In the genomic region with DNA sequence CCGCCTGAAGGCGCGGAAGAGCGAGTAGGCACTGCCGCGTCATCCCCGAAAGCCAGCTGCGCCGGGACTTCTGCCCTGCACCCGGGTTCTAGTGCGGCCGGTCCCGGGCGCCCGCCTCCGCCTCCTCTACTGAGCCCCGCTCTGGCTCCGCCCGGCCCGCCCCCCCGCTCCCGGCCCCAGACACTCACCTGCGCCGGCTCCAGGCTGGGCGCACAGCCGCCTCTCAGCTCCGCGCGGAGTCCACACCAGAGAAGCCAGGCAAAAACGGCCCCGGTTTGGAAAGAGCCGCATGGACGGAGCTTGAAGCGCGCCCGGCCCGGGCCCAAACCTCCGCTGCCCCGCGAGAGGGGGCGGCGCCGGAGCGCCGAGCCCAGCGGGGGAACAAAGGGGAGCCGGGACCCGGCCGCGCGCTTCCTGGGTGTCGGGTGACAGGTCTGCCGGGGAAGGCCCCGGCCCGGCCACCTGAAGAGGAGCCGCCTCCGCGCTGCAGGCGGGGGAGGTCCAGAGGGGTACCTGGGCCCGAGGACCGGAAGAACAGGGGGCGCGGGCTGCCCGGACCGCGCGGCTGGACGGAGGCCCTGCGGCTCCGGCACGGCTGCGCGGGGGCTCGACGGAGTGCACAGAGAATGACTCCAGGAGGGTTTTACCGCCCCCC, we compare ENCODE assay signal across 1 cellular context.
TF ChIP-seq lines count a peak whose summit lies in the region.

No MANE protein-coding gene starts in this region.

TF ChIP-seq in HepG2, 621 proteins besides CTCF, POLR2A, EP300 and RAD21 (continued from another document):
- TF ChIP-seq, protein P1, sequence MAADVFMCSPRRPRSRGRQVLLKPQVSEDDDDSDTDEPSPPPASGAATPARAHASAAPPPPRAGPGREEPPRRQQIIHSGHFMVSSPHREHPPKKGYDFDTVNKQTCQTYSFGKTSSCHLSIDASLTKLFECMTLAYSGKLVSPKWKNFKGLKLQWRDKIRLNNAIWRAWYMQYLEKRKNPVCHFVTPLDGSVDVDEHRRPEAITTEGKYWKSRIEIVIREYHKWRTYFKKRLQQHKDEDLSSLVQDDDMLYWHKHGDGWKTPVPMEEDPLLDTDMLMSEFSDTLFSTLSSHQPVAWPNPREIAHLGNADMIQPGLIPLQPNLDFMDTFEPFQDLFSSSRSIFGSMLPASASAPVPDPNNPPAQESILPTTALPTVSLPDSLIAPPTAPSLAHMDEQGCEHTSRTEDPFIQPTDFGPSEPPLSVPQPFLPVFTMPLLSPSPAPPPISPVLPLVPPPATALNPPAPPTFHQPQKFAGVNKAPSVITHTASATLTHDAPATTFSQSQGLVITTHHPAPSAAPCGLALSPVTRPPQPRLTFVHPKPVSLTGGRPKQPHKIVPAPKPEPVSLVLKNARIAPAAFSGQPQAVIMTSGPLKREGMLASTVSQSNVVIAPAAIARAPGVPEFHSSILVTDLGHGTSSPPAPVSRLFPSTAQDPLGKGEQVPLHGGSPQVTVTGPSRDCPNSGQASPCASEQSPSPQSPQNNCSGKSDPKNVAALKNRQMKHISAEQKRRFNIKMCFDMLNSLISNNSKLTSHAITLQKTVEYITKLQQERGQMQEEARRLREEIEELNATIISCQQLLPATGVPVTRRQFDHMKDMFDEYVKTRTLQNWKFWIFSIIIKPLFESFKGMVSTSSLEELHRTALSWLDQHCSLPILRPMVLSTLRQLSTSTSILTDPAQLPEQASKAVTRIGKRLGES (CRISPR knock-in tag; IDR thresholded peaks at IDR 0.05; ENCODE audit: borderline replicate concordance), result no peak
- TF ChIP-seq ZNF777 (CRISPR knock-in tag; IDR thresholded peaks at IDR 0.05), result peak; percentile 82
- TF ChIP-seq, protein P2, sequence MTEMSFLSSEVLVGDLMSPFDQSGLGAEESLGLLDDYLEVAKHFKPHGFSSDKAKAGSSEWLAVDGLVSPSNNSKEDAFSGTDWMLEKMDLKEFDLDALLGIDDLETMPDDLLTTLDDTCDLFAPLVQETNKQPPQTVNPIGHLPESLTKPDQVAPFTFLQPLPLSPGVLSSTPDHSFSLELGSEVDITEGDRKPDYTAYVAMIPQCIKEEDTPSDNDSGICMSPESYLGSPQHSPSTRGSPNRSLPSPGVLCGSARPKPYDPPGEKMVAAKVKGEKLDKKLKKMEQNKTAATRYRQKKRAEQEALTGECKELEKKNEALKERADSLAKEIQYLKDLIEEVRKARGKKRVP (CRISPR knock-in tag; IDR thresholded peaks at IDR 0.05), result 0 out of 4 replicates have a peak, but pooled peaks of 1 of the 2 experiments have one; percentile 20
- peak; percentile 78 for TF ChIP-seq ZSCAN29 (CRISPR knock-in tag; conservative IDR thresholded peaks at IDR 0.05)
- TF ChIP-seq ZEB1 (IDR thresholded peaks at IDR 0.05; ENCODE audit: insufficient replicate concordance, low read depth), result no peak
- TF ChIP-seq ZC3H13 (CRISPR knock-in tag; IDR thresholded peaks at IDR 0.05), result 0 out of 2 replicates have a peak, but pooled peaks have one; percentile 27
- peak; percentile 21; the same call in 1 of the 2 replicates for TF ChIP-seq POLR2AphosphoS5 (IDR thresholded peaks at IDR 0.05; ENCODE audit: low read depth, low read length)
- 0 out of 2 replicates have a peak, but pooled peaks have one; percentile 10 for TF ChIP-seq ETV5 (CRISPR knock-in tag; IDR thresholded peaks at IDR 0.05; ENCODE audit: borderline replicate concordance)
- TF ChIP-seq HES4 (CRISPR knock-in tag; IDR thresholded peaks at IDR 0.05; ENCODE audit: borderline replicate concordance), result peak; percentile 24; the same call in 1 of the 2 replicates
- 0 out of 2 replicates have a peak, but pooled peaks have one; percentile 3 for TF ChIP-seq ZNF547 (CRISPR knock-in tag; IDR thresholded peaks at IDR 0.05)
- TF ChIP-seq ZNF749 (CRISPR knock-in tag; IDR thresholded peaks at IDR 0.05; ENCODE audit: borderline replicate concordance), result 0 out of 2 replicates have a peak, but pooled peaks have one; percentile 2
- 0 out of 2 replicates have a peak, but pooled peaks have one; percentile 26 for TF ChIP-seq TCF7 (IDR thresholded peaks at IDR 0.05; ENCODE audit: low read depth)
- TF ChIP-seq, protein P3, sequence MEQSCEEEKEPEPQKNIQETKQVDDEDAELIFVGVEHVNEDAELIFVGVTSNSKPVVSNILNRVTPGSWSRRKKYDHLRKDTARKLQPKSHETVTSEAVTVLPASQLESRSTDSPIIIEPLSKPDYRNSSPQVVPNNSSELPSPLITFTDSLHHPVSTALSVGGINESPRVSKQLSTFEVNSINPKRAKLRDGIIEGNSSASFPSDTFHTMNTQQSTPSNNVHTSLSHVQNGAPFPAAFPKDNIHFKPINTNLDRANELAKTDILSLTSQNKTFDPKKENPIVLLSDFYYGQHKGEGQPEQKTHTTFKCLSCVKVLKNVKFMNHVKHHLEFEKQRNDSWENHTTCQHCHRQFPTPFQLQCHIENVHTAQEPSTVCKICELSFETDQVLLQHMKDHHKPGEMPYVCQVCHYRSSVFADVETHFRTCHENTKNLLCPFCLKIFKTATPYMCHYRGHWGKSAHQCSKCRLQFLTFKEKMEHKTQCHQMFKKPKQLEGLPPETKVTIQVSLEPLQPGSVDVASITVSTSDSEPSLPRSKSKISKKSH (CRISPR knock-in tag; IDR thresholded peaks at IDR 0.05; ENCODE audit: borderline replicate concordance), result no peak
- TF ChIP-seq PCBP1 (IDR thresholded peaks at IDR 0.05; ENCODE audit: borderline replicate concordance, low read depth, low read length), result 0 out of 2 replicates have a peak, but pooled peaks have one; percentile 17
TF ChIP-seq in HepG2: peak in this region for 42.
